18 cellular contexts compared by ENCODE assay signal in the genomic region with DNA sequence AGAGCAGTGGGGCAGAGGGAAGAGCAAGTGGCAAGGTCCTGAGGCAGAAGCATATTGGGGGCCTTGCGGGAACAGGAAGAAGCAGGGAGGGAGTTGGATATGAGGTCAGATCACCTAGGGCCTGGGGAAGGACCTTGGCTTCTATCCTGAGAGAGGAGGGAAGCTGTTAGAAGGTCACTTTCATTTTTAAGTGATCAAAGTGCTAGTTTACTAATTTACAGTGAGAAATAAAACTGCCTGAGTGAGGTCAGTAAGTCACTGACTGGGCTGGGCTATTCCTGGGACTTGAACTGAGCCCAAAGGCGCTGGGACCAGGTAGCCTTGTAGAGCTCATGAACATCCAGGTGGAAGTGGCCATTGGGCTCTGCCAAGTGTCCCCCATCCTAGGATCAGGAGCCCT.
DNase-seq lines count a peak whose midpoint lies in the region; ATAC-seq and TF ChIP-seq lines count a peak whose summit lies in the region.
"Had no signal": no experiment of that assay in that cellular context is flagged by ENCODE, and none has a peak within 500 bp of the region (broad histone marks: within the 10 kb centered on the region; RNA-seq: fewer than 3 reads in every experiment).

No MANE protein-coding gene starts in this region.

- H3K4me1 ChIP-seq in cardiac muscle cell (ENCODE audit: low read depth) (peaks cover 14% of the 10 kb centered on the region), spleen (peaks cover 0 to 70% (median 34%) of the 10 kb centered on the region in 6 donors)
- no peaks in the 10 kb centered on the region for H3K4me1 ChIP-seq in CD4-positive, alpha-beta memory T cell (ENCODE audit: insufficient read depth, low read length)
- H3K4me1 ChIP-seq: Caco-2 had no signal

- no peaks in the 10 kb centered on the region for H3K36me3 ChIP-seq in cardiac muscle cell
- H3K36me3 ChIP-seq in spleen, result no peaks in the 10 kb centered on the region
- no peaks in the 10 kb centered on the region for H3K36me3 ChIP-seq in CD4-positive, alpha-beta memory T cell (ENCODE audit: insufficient read depth, low read length)
- H3K36me3 ChIP-seq: HAP-1, Peyer's patch had no signal

- H3K9me3 ChIP-seq in cardiac muscle cell (ENCODE audit: low read depth), result no peaks in the 10 kb centered on the region
- peaks cover 0 to 31% (median 22%) of the 10 kb centered on the region in 8 donors for H3K9me3 ChIP-seq in spleen
- H3K9me3 ChIP-seq in CD4-positive, alpha-beta T cell (ENCODE audit: control insufficient read depth, low read length), result peaks cover 15% of the 10 kb centered on the region
- no peaks in the 10 kb centered on the region for H3K9me3 ChIP-seq in CD4-positive, alpha-beta memory T cell (ENCODE audit: control insufficient read depth in 1 of 2, low read length in 2 of 2)
- H3K9me3 ChIP-seq: Caco-2, Peyer's patch had no signal

- H3K27ac ChIP-seq in cardiac muscle cell (peak overlapping the region; percentile 49), spleen (peak overlapping the region in 7 of 8 donors; percentile 31 to 66 (median 50))
- H3K27ac ChIP-seq in CD4-positive, alpha-beta T cell (ENCODE audit: low read depth, low read length), result no peak overlapping the region
- no peak overlapping the region for H3K27ac ChIP-seq in CD4-positive, alpha-beta memory T cell (ENCODE audit: low read depth, low read length)

- H3K27me3 Mint-ChIP-seq in dendritic cell treated with granulocyte-macrophage colony-stimulating factor and Interleukin-4, amounts not matched to agents 40 ng/mL and 50 ng/mL, for 4 days, result peaks cover 3% of the 10 kb centered on the region
- peaks cover 7% of the 10 kb centered on the region for H3K27me3 Mint-ChIP-seq in CD4-positive, alpha-beta T cell
- peaks cover 17 to 37% of the 10 kb centered on the region in 2 donors for H3K27me3 Mint-ChIP-seq in CD4-positive, alpha-beta memory T cell

- H3K4me3 Mint-ChIP-seq in dendritic cell treated with granulocyte-macrophage colony-stimulating factor and Interleukin-4, amounts not matched to agents 40 ng/mL and 50 ng/mL, for 4 days, result no peak overlapping the region
- no peak overlapping the region for H3K4me3 Mint-ChIP-seq in CD4-positive, alpha-beta T cell
- H3K4me3 Mint-ChIP-seq in CD4-positive, alpha-beta memory T cell, result no peak overlapping the region

- POLR2A ChIA-PET in CD4-positive, alpha-beta T cell (lab: Charles Lee), result no interaction called here
- POLR2A ChIA-PET in CD4-positive, alpha-beta memory T cell (lab: Charles Lee; ENCODE audit: partially characterized antibody), result no interaction called here

- ATAC-seq in left cardiac atrium (no peak), left colon (peak; percentile 87), HG03175 (IDR thresholded peaks at IDR 0.05; ENCODE audit: unreplicated experiment) (no peak)
- no peak for ATAC-seq in CD4-positive, alpha-beta T cell (ENCODE audit: poor library complexity)
- ATAC-seq: K562 had no signal

- H3K9me3 Mint-ChIP-seq in dendritic cell treated with granulocyte-macrophage colony-stimulating factor and Interleukin-4, amounts not matched to agents 40 ng/mL and 50 ng/mL, for 4 days, result peaks cover 11% of the 10 kb centered on the region
- peaks cover 9% of the 10 kb centered on the region for H3K9me3 Mint-ChIP-seq in CD4-positive, alpha-beta T cell
- peaks cover 3 to 27% (median 21%) of the 10 kb centered on the region in 8 donors for H3K9me3 Mint-ChIP-seq in CD4-positive, alpha-beta memory T cell

- intact Hi-C loops in left cardiac atrium (cut with DNase I) (no loop called here), left colon (cut with DNase I, micrococcal nuclease) (no loop called here), spleen (cut with DNase I; ENCODE audit: low total_unique reads) (no loop called here)
- intact Hi-C loops in dendritic cell treated with granulocyte-macrophage colony-stimulating factor and Interleukin-4, amounts not matched to agents 40 ng/mL and 50 ng/mL, for 4 days (cut with micrococcal nuclease), result no loop called here
- intact Hi-C loops in CD4-positive, alpha-beta T cell (cut with DNase I, micrococcal nuclease), result no loop called here
- intact Hi-C loops in CD4-positive, alpha-beta memory T cell (cut with micrococcal nuclease), result no loop called here

- 49 to 78% (median 57%) methylated on average over 2 of the region's 2 CpGs for WGBS in spleen, 5 donors

- H3K36me3 Mint-ChIP-seq in dendritic cell treated with granulocyte-macrophage colony-stimulating factor and Interleukin-4, amounts not matched to agents 40 ng/mL and 50 ng/mL, for 4 days (ENCODE audit: low read depth), result peaks cover 13% of the 10 kb centered on the region
- H3K36me3 Mint-ChIP-seq in CD4-positive, alpha-beta T cell (ENCODE audit: low read depth), result peaks cover 4% of the 10 kb centered on the region
- peaks cover 3 to 7% of the 10 kb centered on the region in 2 donors for H3K36me3 Mint-ChIP-seq in CD4-positive, alpha-beta memory T cell

- TF ChIP-seq POLR2A in spleen (IDR thresholded peaks at IDR 0.05), result no peak

- CTCF ChIA-PET in CD4-positive, alpha-beta T cell (lab: Charles Lee), result no interaction called here
- CTCF ChIA-PET in CD4-positive, alpha-beta memory T cell (lab: Charles Lee; ENCODE audit: partially characterized antibody), result no interaction called here

- H3K27ac Mint-ChIP-seq in dendritic cell treated with granulocyte-macrophage colony-stimulating factor and Interleukin-4, amounts not matched to agents 40 ng/mL and 50 ng/mL, for 4 days, result peak overlapping the region; percentile 72
- no peak overlapping the region for H3K27ac Mint-ChIP-seq in CD4-positive, alpha-beta T cell
- H3K27ac Mint-ChIP-seq in CD4-positive, alpha-beta memory T cell, result no peak overlapping the region

- H3K27me3 ChIP-seq in cardiac muscle cell (no peaks in the 10 kb centered on the region), spleen (replicated peaks in 1 of 7) (no peaks in the 10 kb centered on the region)
- H3K27me3 ChIP-seq in CD4-positive, alpha-beta T cell (ENCODE audit: control insufficient read depth, insufficient read depth, low read length), result no peaks in the 10 kb centered on the region
- H3K27me3 ChIP-seq in CD4-positive, alpha-beta memory T cell (ENCODE audit: insufficient read depth, low read length), result no peaks in the 10 kb centered on the region
- H3K27me3 ChIP-seq: Peyer's patch had no signal

- TF ChIP-seq CTCF in cardiac muscle cell (IDR thresholded peaks at IDR 0.05; ENCODE audit: low read depth, low read length) (no peak), spleen (IDR thresholded peaks at IDR 0.05 in 8 of 11, conservative IDR thresholded peaks at IDR 0.05 in 3 of 11) (no peak)
- TF ChIP-seq CTCF in CD4-positive, alpha-beta T cell (IDR thresholded peaks at IDR 0.05), result no peak

- peaks cover 66% of the 10 kb centered on the region for H3K4me1 Mint-ChIP-seq in dendritic cell treated with granulocyte-macrophage colony-stimulating factor and Interleukin-4, amounts not matched to agents 40 ng/mL and 50 ng/mL, for 4 days (ENCODE audit: low read depth)
- no peaks in the 10 kb centered on the region for H3K4me1 Mint-ChIP-seq in CD4-positive, alpha-beta T cell (ENCODE audit: low read depth)
- peaks cover 0 to 4% (median 0%) of the 10 kb centered on the region in 4 donors for H3K4me1 Mint-ChIP-seq in CD4-positive, alpha-beta memory T cell

- H3K4me3 ChIP-seq in cardiac muscle cell (no peak overlapping the region), spleen (no peak overlapping the region)
- no peak overlapping the region for H3K4me3 ChIP-seq in CD4-positive, alpha-beta memory T cell (ENCODE audit: low read length in 2 of 2)
- H3K4me3 ChIP-seq: HAP-1, K562, Peyer's patch had no signal

- DNase-seq in cardiac muscle cell (ENCODE audit: low read depth in 1 of 2, low spot score in 1 of 2) (no peak), left cardiac atrium (no peak), left colon (no peak), spleen (no peak)
- no peak for DNase-seq in CD4-positive, alpha-beta T cell
- DNase-seq in CD4-positive, alpha-beta memory T cell, result no peak
- DNase-seq: 8988T; Caco-2; GDM1; NCI-H1105 treated with DMSO at 0.1 percent for 48 hours; NCI-H1694; NCI-H2081 treated with DMSO at 0.1 percent for 48 hours; NK-92 treated with Interleukin-12 subunit alpha and Interleukin-12 subunit beta, amount 100 ng/mL, for 24 hours; Peyer's patch had no signal

Comparison
In these comparisons a context has a peak if more than half of its experiments do, and no peak if none do; other contexts are left out.
1. H3K27ac ChIP-seq: peak in cardiac muscle cell (single experiment) and spleen (7 of 8); none in CD4-positive, alpha-beta T cell (single experiment) and CD4-positive, alpha-beta memory T cell (single experiment).